12 cellular contexts compared by ENCODE assay signal in the genomic region with DNA sequence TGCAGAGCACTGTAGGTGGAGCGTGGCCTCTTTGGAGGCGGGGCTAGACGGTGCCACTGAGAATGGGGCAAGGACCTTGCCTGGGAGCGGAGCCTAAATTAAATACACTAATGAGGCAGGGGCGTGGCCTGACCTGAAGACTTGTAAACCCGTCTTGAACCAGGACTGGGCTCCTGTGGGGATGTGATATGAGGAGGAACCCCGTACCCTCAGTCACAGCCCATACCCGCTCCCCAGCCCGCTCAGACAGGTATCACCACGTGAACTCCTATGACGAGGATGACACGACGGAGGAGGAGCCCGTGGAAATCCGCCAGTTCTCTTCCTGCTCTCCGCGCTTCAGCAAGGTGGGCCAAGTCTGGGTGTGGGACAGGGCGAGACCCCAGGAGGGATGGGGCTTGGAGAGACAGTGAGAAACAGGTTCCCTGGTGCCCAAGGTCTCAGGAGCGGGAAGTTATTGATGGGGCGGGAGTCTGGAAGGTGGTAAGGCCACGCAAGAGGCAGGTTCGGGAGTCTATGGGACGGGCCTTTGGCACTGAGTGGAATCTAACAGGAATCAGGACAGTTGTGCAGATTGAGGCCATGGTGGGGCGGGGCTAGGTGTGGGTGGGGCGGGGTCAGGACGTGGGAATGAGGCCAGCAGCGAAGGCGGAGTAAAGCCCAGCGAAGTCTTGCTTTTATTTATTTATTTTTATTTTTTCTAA. TPM values are rescaled to one million over a fixed set of nuclear protein-coding genes. Genes with fewer than 3 reads are reported as not detected.
DNase-seq lines count a peak whose midpoint lies in the region; ATAC-seq and TF ChIP-seq lines count a peak whose summit lies in the region.
"Had no signal": no experiment of that assay in that cellular context is flagged by ENCODE, and none has a peak within 500 bp of the region (broad histone marks: within the 10 kb centered on the region; RNA-seq: fewer than 3 reads in every experiment).

No MANE protein-coding gene starts in this region.

- no peaks in the 10 kb centered on the region for H3K4me1 ChIP-seq in RWPE2 (ENCODE audit: insufficient read depth, poor library complexity, severe bottlenecking)
- H3K4me1 ChIP-seq in hepatocyte (ENCODE audit: insufficient read depth): no peaks in the 10 kb centered on the region
- peaks cover 0 to 6% of the 10 kb centered on the region in 2 donors for H3K4me1 ChIP-seq in right atrium auricular region

- no peak for DNase-seq in activated CD4-positive, alpha-beta T cell treated with anti-CD3 and anti-CD28 coated beads, Interleukin-2, amount 10 ng/mL, durations not matched to agents 24 days and 14 days
- DNase-seq in activated CD4-positive, alpha-beta T cell treated with anti-CD3 and anti-CD28 coated beads, Interleukin-2, amount 50 U/mL, for 1 hour: no peak
- DNase-seq in RWPE2 (ENCODE audit: low spot score) (no peak), hepatocyte (ENCODE audit: low spot score) (no peak), NCI-H1930 (lab: John Stamatoyannopoulos, UW) (no peak), right atrium auricular region (ENCODE audit: low spot score) (no peak)
- no peak for DNase-seq in stimulated activated effector memory CD8-positive, alpha-beta T cell treated with anti-CD3 and anti-CD28 coated beads, Interleukin-12 subunit alpha, Interleukin-12 subunit beta, amount 100 ng/mL, for 72 hours (ENCODE audit: low spot score in 2 of 2)
- DNase-seq: PC-3, small intestine had no signal

- no peaks in the 10 kb centered on the region for H4K20me1 ChIP-seq in hepatocyte (ENCODE audit: insufficient read depth, poor library complexity, severe bottlenecking)

- H3K27me3 ChIP-seq in RWPE2 (ENCODE audit: insufficient read depth, poor library complexity, severe bottlenecking) (no peaks in the 10 kb centered on the region), hepatocyte (no peaks in the 10 kb centered on the region), right atrium auricular region (no peaks in the 10 kb centered on the region)

- no peaks in the 10 kb centered on the region for H3K79me2 ChIP-seq in hepatocyte

- H3K9me3 ChIP-seq in RWPE2 (ENCODE audit: severe bottlenecking): no peaks in the 10 kb centered on the region
- H3K9me3 ChIP-seq in hepatocyte (ENCODE audit: low read depth): no peaks in the 10 kb centered on the region
- no peaks in the 10 kb centered on the region for H3K9me3 ChIP-seq in right atrium auricular region

- H3K27me3 Mint-ChIP-seq in activated CD4-positive, alpha-beta T cell treated with anti-CD3 and anti-CD28 coated beads, Interleukin-2, amount 10 ng/mL, durations not matched to agents 24 days and 14 days: peaks cover 2% of the 10 kb centered on the region

- peaks cover 7% of the 10 kb centered on the region for H3K4me1 Mint-ChIP-seq in activated CD4-positive, alpha-beta T cell treated with anti-CD3 and anti-CD28 coated beads, Interleukin-2, amount 10 ng/mL, durations not matched to agents 24 days and 14 days
- H3K4me1 Mint-ChIP-seq in stimulated activated effector memory CD8-positive, alpha-beta T cell treated with anti-CD3 and anti-CD28 coated beads, Interleukin-12 subunit alpha, Interleukin-12 subunit beta, amount 100 ng/mL, for 72 hours: peaks cover 13% of the 10 kb centered on the region

- H3K27ac ChIP-seq in RWPE2 (ENCODE audit: poor library complexity, severe bottlenecking) (no peak overlapping the region), hepatocyte (no peak overlapping the region), right atrium auricular region (no peak overlapping the region)
- H3K27ac ChIP-seq: HL-60 had no signal

- WGBS in hepatocyte (ENCODE audit: low lambda C conversion rate, missing lambda C conversion rate): 88% methylated on average over 28 of the region's 29 CpGs

- ATAC-seq in RWPE2 (ENCODE audit: low read depth) (0 out of 3 replicates have a peak, but pooled peaks have one; percentile 4), GM19023 (IDR thresholded peaks at IDR 0.05; ENCODE audit: unreplicated experiment) (no peak)
- ATAC-seq in stimulated activated effector memory CD8-positive, alpha-beta T cell treated with anti-CD3 and anti-CD28 coated beads, Interleukin-12 subunit alpha, Interleukin-12 subunit beta, amount 100 ng/mL, for 72 hours: no peak
- ATAC-seq: PC-3 had no signal

- H3K36me3 ChIP-seq in RWPE2 (ENCODE audit: low read depth): no peaks in the 10 kb centered on the region
- H3K36me3 ChIP-seq in hepatocyte (replicated peaks; ENCODE audit: insufficient read depth, low read depth): no peaks in the 10 kb centered on the region
- no peaks in the 10 kb centered on the region for H3K36me3 ChIP-seq in right atrium auricular region

- intact Hi-C loops in activated CD4-positive, alpha-beta T cell treated with anti-CD3 and anti-CD28 coated beads, Interleukin-2, amount 10 ng/mL, durations not matched to agents 24 days and 14 days (cut with micrococcal nuclease): no loop called here

- no peak overlapping the region for H2AFZ ChIP-seq in hepatocyte

- no peaks in the 10 kb centered on the region for H3K36me3 Mint-ChIP-seq in activated CD4-positive, alpha-beta T cell treated with anti-CD3 and anti-CD28 coated beads, Interleukin-2, amount 10 ng/mL, durations not matched to agents 24 days and 14 days (ENCODE audit: low read depth)
- no peaks in the 10 kb centered on the region for H3K36me3 Mint-ChIP-seq in stimulated activated effector memory CD8-positive, alpha-beta T cell treated with anti-CD3 and anti-CD28 coated beads, Interleukin-12 subunit alpha, Interleukin-12 subunit beta, amount 100 ng/mL, for 72 hours

- no peaks in the 10 kb centered on the region for H3K9me2 ChIP-seq in hepatocyte (replicated peaks; ENCODE audit: insufficient read depth)

- TF ChIP-seq CTCF in RWPE2 (IDR thresholded peaks at IDR 0.05; ENCODE audit: poor library complexity, severe bottlenecking) (no peak), hepatocyte (IDR thresholded peaks at IDR 0.05; ENCODE audit: poor library complexity) (no peak), right atrium auricular region (IDR thresholded peaks at IDR 0.05) (no peak)

- no peak overlapping the region for H3K27ac Mint-ChIP-seq in activated CD4-positive, alpha-beta T cell treated with anti-CD3 and anti-CD28 coated beads, Interleukin-2, amount 10 ng/mL, durations not matched to agents 24 days and 14 days
- no peak overlapping the region for H3K27ac Mint-ChIP-seq in stimulated activated effector memory CD8-positive, alpha-beta T cell treated with anti-CD3 and anti-CD28 coated beads, Interleukin-12 subunit alpha, Interleukin-12 subunit beta, amount 100 ng/mL, for 72 hours

- peak overlapping the region; percentile 77 for H3K4me3 Mint-ChIP-seq in activated CD4-positive, alpha-beta T cell treated with anti-CD3 and anti-CD28 coated beads, Interleukin-2, amount 10 ng/mL, durations not matched to agents 24 days and 14 days
- peak overlapping the region; percentile 58 for H3K4me3 Mint-ChIP-seq in stimulated activated effector memory CD8-positive, alpha-beta T cell treated with anti-CD3 and anti-CD28 coated beads, Interleukin-12 subunit alpha, Interleukin-12 subunit beta, amount 100 ng/mL, for 72 hours

- peak overlapping the region; percentile 92 for H3K4me2 ChIP-seq in hepatocyte

- no peaks in the 10 kb centered on the region for H3K9me3 Mint-ChIP-seq in activated CD4-positive, alpha-beta T cell treated with anti-CD3 and anti-CD28 coated beads, Interleukin-2, amount 10 ng/mL, durations not matched to agents 24 days and 14 days
- H3K9me3 Mint-ChIP-seq in stimulated activated effector memory CD8-positive, alpha-beta T cell treated with anti-CD3 and anti-CD28 coated beads, Interleukin-12 subunit alpha, Interleukin-12 subunit beta, amount 100 ng/mL, for 72 hours: no peaks in the 10 kb centered on the region

- H3K4me3 ChIP-seq in RWPE2 (ENCODE audit: severe bottlenecking) (no peak overlapping the region), hepatocyte (no peak overlapping the region), right atrium auricular region (no peak overlapping the region)

RNA-seq across cellular contexts. Expression of a gene that starts 14.7 kb away (rescaled TPM):
- 21.5 and 22.0 TPM in 2 replicates for total RNA-seq in activated CD4-positive, alpha-beta T cell treated with anti-CD3 and anti-CD28 coated beads, Interleukin-2, amount 10 ng/mL, durations not matched to agents 24 days and 14 days
- 25.7 and 31.5 TPM in 2 replicates for total RNA-seq in hepatocyte
- 41.3 and 41.9 TPM in 2 replicates for polyA plus RNA-seq in hepatocyte
- total RNA-seq in right atrium auricular region: 10 to 100 TPM; 24.2 to 24.9 TPM

RNA-seq across cellular contexts. Expression of a gene that starts 20.4 kb away (rescaled TPM):
- total RNA-seq in activated CD4-positive, alpha-beta T cell treated with anti-CD3 and anti-CD28 coated beads, Interleukin-2, amount 10 ng/mL, durations not matched to agents 24 days and 14 days: 0.77 and 1.2 TPM in 2 replicates
- total RNA-seq in hepatocyte (0.37 TPM in 1 of 2 replicates, not detected in the other), right atrium auricular region (under 1 TPM in 1 of 2 donors, not detected in 1; 0.26 TPM)
- polyA plus RNA-seq in hepatocyte: not detected in 2 replicates
- total RNA-seq: PC-3 had no signal

RNA-seq across cellular contexts. Expression of a gene that starts 24.4 kb away (rescaled TPM):
- 66.9 and 71.6 TPM in 2 replicates for total RNA-seq in activated CD4-positive, alpha-beta T cell treated with anti-CD3 and anti-CD28 coated beads, Interleukin-2, amount 10 ng/mL, durations not matched to agents 24 days and 14 days
- 31.7 and 34.2 TPM in 2 replicates for total RNA-seq in hepatocyte
- 23.4 and 30.7 TPM in 2 replicates for polyA plus RNA-seq in hepatocyte
- 10 to 100 TPM; 28.4 to 58.3 TPM for total RNA-seq in right atrium auricular region

RNA-seq across cellular contexts. Expression of a gene that starts 28.3 kb away (rescaled TPM):
- total RNA-seq in activated CD4-positive, alpha-beta T cell treated with anti-CD3 and anti-CD28 coated beads, Interleukin-2, amount 10 ng/mL, durations not matched to agents 24 days and 14 days: 1.6 and 2.4 TPM in 2 replicates
- 0.20 and 0.32 TPM in 2 replicates for total RNA-seq in hepatocyte
- polyA plus RNA-seq in hepatocyte: 0.22 and 0.54 TPM in 2 replicates
- total RNA-seq in right atrium auricular region: not detected

RNA-seq across cellular contexts. Expression of a gene that starts 32.2 kb away (rescaled TPM):
- total RNA-seq in activated CD4-positive, alpha-beta T cell treated with anti-CD3 and anti-CD28 coated beads, Interleukin-2, amount 10 ng/mL, durations not matched to agents 24 days and 14 days: not detected in 2 replicates
- total RNA-seq in hepatocyte: 0.32 TPM in 1 of 2 replicates, not detected in the other
- 0.36 TPM in 1 of 2 replicates, not detected in the other for polyA plus RNA-seq in hepatocyte
- total RNA-seq in right atrium auricular region: not detected
- total RNA-seq: dermis microvascular lymphatic vessel endothelial cell had no signal
